9 cellular contexts compared by ENCODE assay signal in genomic region chr7:128879939-128880746, GRCh38. TPM values are rescaled to one million over a fixed set of nuclear protein-coding genes. Genes with fewer than 3 reads are reported as not detected.
A peak's percentile ranks its signal among the peaks of the same experiment; 100 is the strongest.
DNase-seq lines count a peak whose midpoint lies in the region; ATAC-seq and TF ChIP-seq lines count a peak whose summit lies in the region.
"Had no signal": no experiment of that assay in that cellular context is flagged by ENCODE, and none has a peak within 500 bp of the region (broad histone marks: within the 10 kb centered on the region; RNA-seq: fewer than 3 reads in every experiment).

No MANE protein-coding gene starts in this region.

- intact Hi-C loops in HCT116 (cut with micrococcal nuclease): loop anchor here (2.0 to 5.0 kb wide), 3 partner anchors 17 to 408 kb away; partner anchors contain the start of gene ATP6V1F
- intact Hi-C loops in mucosa of descending colon (cut with DNase I, micrococcal nuclease): no loop called here
- intact Hi-C loops in CD4-positive, alpha-beta T cell (cut with DNase I, micrococcal nuclease): loop anchor here in 1 of 2 experiments (5.0 kb wide), 1 partner anchor 88 kb away; the partner anchor contains the start of gene CCDC136

- no peak overlapping the region for H3K4me3 ChIP-seq in HCT116 (replicated peaks in 1 of 2; ENCODE audit: low read depth in 1 of 2, low read length in 2 of 2)
- H3K4me3 ChIP-seq in OCI-LY3 (ENCODE audit: low read length): no peak overlapping the region
- no peak overlapping the region for H3K4me3 ChIP-seq in endodermal cell (ENCODE audit: low read length)
- H3K4me3 ChIP-seq in mucosa of descending colon: no peak overlapping the region

- peaks cover 4% of the 10 kb centered on the region for H3K4me1 Mint-ChIP-seq in endodermal cell
- no peaks in the 10 kb centered on the region for H3K4me1 Mint-ChIP-seq in CD4-positive, alpha-beta T cell (ENCODE audit: low read depth)

- H3K36me3 ChIP-seq in HCT116 (ENCODE audit: control insufficient read depth in 1 of 2, insufficient read depth in 2 of 2, low read length in 2 of 2): no peaks in the 10 kb centered on the region
- H3K36me3 ChIP-seq in OCI-LY3 (replicated peaks; ENCODE audit: low read depth, low read length): no peaks in the 10 kb centered on the region
- H3K36me3 ChIP-seq in endodermal cell (ENCODE audit: control insufficient read depth, insufficient read depth, low read length): no peaks in the 10 kb centered on the region
- H3K36me3 ChIP-seq in mucosa of descending colon (ENCODE audit: low read depth): no peaks in the 10 kb centered on the region

- no peaks in the 10 kb centered on the region for H3K27me3 Mint-ChIP-seq in endodermal cell (ENCODE audit: insufficient read depth)
- H3K27me3 Mint-ChIP-seq in CD4-positive, alpha-beta T cell: no peaks in the 10 kb centered on the region

- peaks cover 1% of the 10 kb centered on the region for H3K36me3 Mint-ChIP-seq in endodermal cell (ENCODE audit: low read depth)
- H3K36me3 Mint-ChIP-seq in CD4-positive, alpha-beta T cell (ENCODE audit: low read depth): no peaks in the 10 kb centered on the region
- H3K36me3 Mint-ChIP-seq: stimulated activated naive B cell treated with anti-CD40 and anti-IgM and Interleukin-4, amounts not matched to agents 10 μg/mL and 1 μg/mL and 100 μg/mL, for 72 hours had no signal

- no TSS peak for BruUV-seq in HCT116 (replicated peaks; lab: Mats Ljungman, UMichigan)

- POLR2A ChIA-PET in HCT116 (lab: Charles Lee): no interaction called here
- POLR2A ChIA-PET in CD4-positive, alpha-beta T cell (lab: Charles Lee): interaction anchor here (1.1 kb wide), 1 partner anchor 17 kb away, joined by 3 read pairs; the partner anchor contains the start of gene ATP6V1F

- TF ChIP-seq CTCF in HCT116 (IDR thresholded peaks at IDR 0.05 in 2 of 3, conservative IDR thresholded peaks at IDR 0.05 in 1 of 3; ENCODE audit: borderline replicate concordance in 1 of 3, insufficient read depth in 1 of 3, low read depth in 2 of 3, low read length in 2 of 3) (peak; percentile 82 to 93 (median 88)), OCI-LY3 (IDR thresholded peaks at IDR 0.05; ENCODE audit: low read depth, low read length) (0 out of 2 replicates have a peak, but pooled peaks have one; percentile 6), endodermal cell (conservative IDR thresholded peaks at IDR 0.05) (peak; percentile 88), mucosa of descending colon (IDR thresholded peaks at IDR 0.05) (peak; percentile 77)
- no peak for TF ChIP-seq CTCF in CD4-positive, alpha-beta T cell (IDR thresholded peaks at IDR 0.05)

- no peak overlapping the region for H3K27ac Mint-ChIP-seq in endodermal cell
- no peak overlapping the region for H3K27ac Mint-ChIP-seq in CD4-positive, alpha-beta T cell

- H3K79me2 ChIP-seq in HCT116 (ENCODE audit: insufficient read depth, low read length): no peaks in the 10 kb centered on the region
- no peaks in the 10 kb centered on the region for H3K79me2 ChIP-seq in OCI-LY3 (ENCODE audit: low read length)

- no peaks in the 10 kb centered on the region for H4K20me1 ChIP-seq in HCT116 (ENCODE audit: insufficient read depth)
- no peaks in the 10 kb centered on the region for H4K20me1 ChIP-seq in OCI-LY3 (ENCODE audit: insufficient read depth, low read length)

- no peaks in the 10 kb centered on the region for H3K9me2 ChIP-seq in HCT116 (ENCODE audit: insufficient read depth)

- DNase-seq in AG20443 (ENCODE audit: low spot score): peak; percentile 94
- DNase-seq in HCT116 (ENCODE audit: low read depth, low spot score): no peak
- DNase-seq in endodermal cell: peak; percentile 94
- peak; percentile 58 to 83 (median 82) for DNase-seq in mucosa of descending colon
- no peak for DNase-seq in CD4-positive, alpha-beta T cell
- DNase-seq in stimulated activated naive CD4-positive, alpha-beta T cell (lab: John Stamatoyannopoulos, UW): no peak
- DNase-seq: stimulated activated naive B cell treated with anti-CD40 and anti-IgM and Interleukin-4, amounts not matched to agents 10 μg/mL and 1 μg/mL and 100 μg/mL, for 72 hours had no signal

- CTCF ChIA-PET in HCT116 (lab: Charles Lee): interaction anchor here (0.6 to 2.5 kb wide), 9 partner anchors 8 to 453 kb away, joined by 3 to 16 read pairs (median 12); partner anchors contain the start of gene ATP6V1F
- CTCF ChIA-PET in CD4-positive, alpha-beta T cell (lab: Charles Lee): interaction anchor here (4.6 kb wide), 1 partner anchor 17 kb away, joined by 45 read pairs; the partner anchor contains the start of gene ATP6V1F

- no peaks in the 10 kb centered on the region for H3K4me1 ChIP-seq in HCT116 (ENCODE audit: control insufficient read depth in 1 of 2, insufficient read depth in 2 of 2, low read length in 2 of 2)
- H3K4me1 ChIP-seq in OCI-LY3 (ENCODE audit: low read length): peaks cover 8% of the 10 kb centered on the region; the same call in 1 of the 2 replicates
- no peaks in the 10 kb centered on the region for H3K4me1 ChIP-seq in endodermal cell (ENCODE audit: control insufficient read depth, insufficient read depth, low read length)
- peaks cover 10% of the 10 kb centered on the region for H3K4me1 ChIP-seq in mucosa of descending colon (ENCODE audit: low read depth)

- no peak for TF ChIP-seq POLR2A in HCT116 (IDR thresholded peaks at IDR 0.05; ENCODE audit: borderline replicate concordance, extremely low read depth, insufficient read depth, insufficient read length)

- 60 to 61% methylated on average over 21 to 31 of the region's 31 CpGs for WGBS in endodermal cell (ENCODE audit: insufficient coverage in 1 of 2, insufficient read length in 1 of 2), 2 experiments

- H2AFZ ChIP-seq in HCT116 (ENCODE audit: low read depth, low read length, poor library complexity, severe bottlenecking) (no peak overlapping the region), OCI-LY3 (ENCODE audit: low read depth, low read length) (no peak overlapping the region)

- H3K27ac ChIP-seq in HCT116 (ENCODE audit: low read depth, low read length) (no peak overlapping the region), OCI-LY3 (ENCODE audit: low read length) (no peak overlapping the region), endodermal cell (ENCODE audit: low read depth, low read length) (no peak overlapping the region)
- no peak overlapping the region for H3K27ac ChIP-seq in CD4-positive, alpha-beta T cell (ENCODE audit: low read depth, low read length)

- H3K9me3 ChIP-seq in HCT116 (ENCODE audit: control insufficient read depth in 1 of 2, insufficient read depth in 1 of 2, low read depth in 1 of 2, low read length in 2 of 2) (no peaks in the 10 kb centered on the region), OCI-LY3 (ENCODE audit: insufficient read depth, low read length) (no peaks in the 10 kb centered on the region), endodermal cell (ENCODE audit: control insufficient read depth, low read length) (no peaks in the 10 kb centered on the region), mucosa of descending colon (no peaks in the 10 kb centered on the region)
- no peaks in the 10 kb centered on the region for H3K9me3 ChIP-seq in CD4-positive, alpha-beta T cell (ENCODE audit: control insufficient read depth, low read length)

- peaks cover 3% of the 10 kb centered on the region for H3K9me3 Mint-ChIP-seq in endodermal cell
- H3K9me3 Mint-ChIP-seq in CD4-positive, alpha-beta T cell: no peaks in the 10 kb centered on the region
- H3K9me3 Mint-ChIP-seq: stimulated activated naive B cell treated with anti-CD40 and anti-IgM and Interleukin-4, amounts not matched to agents 10 μg/mL and 1 μg/mL and 100 μg/mL, for 72 hours had no signal

- H3K4me2 ChIP-seq in HCT116 (ENCODE audit: low read length) (no peak overlapping the region), OCI-LY3 (ENCODE audit: low read length) (no peak overlapping the region)

- TF ChIP-seq RAD21 in HCT116 (IDR thresholded peaks at IDR 0.05; ENCODE audit: low read depth): peak; percentile 99

- H3K4me3 Mint-ChIP-seq in endodermal cell: no peak overlapping the region
- no peak overlapping the region for H3K4me3 Mint-ChIP-seq in CD4-positive, alpha-beta T cell
- H3K4me3 Mint-ChIP-seq: stimulated activated naive B cell treated with anti-CD40 and anti-IgM and Interleukin-4, amounts not matched to agents 10 μg/mL and 1 μg/mL and 100 μg/mL, for 72 hours had no signal

- RAD21 ChIA-PET in HCT116 (lab: Charles Lee; ENCODE audit: low non-redundant PET in 1 of 2, low total read pairs in 2 of 2, uncharacterized antibody in 2 of 2, unreplicated experiment in 2 of 2): interaction anchor here (0.6 to 2.0 kb wide), 5 partner anchors 20 to 272 kb away, joined by 3 to 7 read pairs (median 3); no protein-coding TSS in a partner anchor

- H3K27me3 ChIP-seq in HCT116 (ENCODE audit: insufficient read depth, low read length): no peaks in the 10 kb centered on the region
- no peaks in the 10 kb centered on the region for H3K27me3 ChIP-seq in OCI-LY3 (ENCODE audit: low read depth, low read length)
- no peaks in the 10 kb centered on the region for H3K27me3 ChIP-seq in endodermal cell (ENCODE audit: control insufficient read depth, insufficient read depth, low read length, poor library complexity, severe bottlenecking)
- H3K27me3 ChIP-seq in CD4-positive, alpha-beta T cell (ENCODE audit: control insufficient read depth, insufficient read depth, low read length): no peaks in the 10 kb centered on the region

- no peak overlapping the region for H3K9ac ChIP-seq in HCT116 (ENCODE audit: low read length)
- H3K9ac ChIP-seq in OCI-LY3 (ENCODE audit: low read length): no peak overlapping the region
- H3K9ac ChIP-seq in endodermal cell (ENCODE audit: extremely low read depth, low read length, poor library complexity, severe bottlenecking): no peak overlapping the region

- peak; percentile 92 for ATAC-seq in HCT116
- ATAC-seq in mucosa of descending colon: peak; percentile 79
- ATAC-seq in GM21423 (IDR thresholded peaks at IDR 0.05; ENCODE audit: unreplicated experiment): no peak
- ATAC-seq in CD4-positive, alpha-beta T cell (ENCODE audit: poor library complexity): no peak

RNA-seq across cellular contexts. Expression of gene ATP6V1F, which starts 17.5 kb away (rescaled TPM):
- total RNA-seq in HCT116 (2021; ENCODE audit: unreplicated experiment): 149 TPM
- polyA plus RNA-seq in HCT116 (2012): 223 and 261 TPM in 2 replicates
- total RNA-seq in endodermal cell: 100 to 1,000 TPM; 122 to 157 TPM
- polyA plus RNA-seq in endodermal cell (2013, experiment 1 of 2): 128 TPM
- polyA plus RNA-seq in endodermal cell (2013, experiment 2 of 2): 128 TPM
- total RNA-seq in mucosa of descending colon: 10 to 100 TPM; 55.6 to 85.5 (median 82.4) TPM
- total RNA-seq in CD4-positive, alpha-beta T cell: 10 to 100 TPM; 49.6 to 54.3 TPM

RNA-seq across cellular contexts. Expression of gene KCP, which starts 30.4 kb away (rescaled TPM):
- total RNA-seq in HCT116 (2021; ENCODE audit: unreplicated experiment) (1.6 TPM), endodermal cell (10 to 100 TPM; 21.1 to 33.3 TPM), mucosa of descending colon (1 to 10 TPM in 2 of 3 donors, under 1 TPM in 1; 0.47 to 1.7 (median 1.4) TPM)
- polyA plus RNA-seq in HCT116 (2012): 0.79 and 1.2 TPM in 2 replicates
- 8.3 TPM for polyA plus RNA-seq in endodermal cell (2013, experiment 1 of 2)
- polyA plus RNA-seq in endodermal cell (2013, experiment 2 of 2): 6.5 TPM
- under 1 TPM in 1 of 2 experiments, not detected in 1; 0.11 TPM for total RNA-seq in CD4-positive, alpha-beta T cell

RNA-seq across cellular contexts. Expression of gene FLNC, which starts 49.9 kb away (rescaled TPM):
- total RNA-seq in HCT116 (2021; ENCODE audit: unreplicated experiment): 42.8 TPM
- polyA plus RNA-seq in HCT116 (2012): 38.4 and 60.1 TPM in 2 replicates
- 10 to 100 TPM in 1 of 2 donors, 1 to 10 TPM in 1; 6.6 to 11.5 TPM for total RNA-seq in endodermal cell
- polyA plus RNA-seq in endodermal cell (2013, experiment 1 of 2): 25.3 TPM
- polyA plus RNA-seq in endodermal cell (2013, experiment 2 of 2): 28.7 TPM
- total RNA-seq in mucosa of descending colon: 100 to 1,000 TPM in 1 of 3 donors, 10 to 100 TPM in 1, 1 to 10 TPM in 1; 6.9 to 267 (median 15.0) TPM
- under 1 TPM; 0.06 to 0.08 TPM for total RNA-seq in CD4-positive, alpha-beta T cell

RNA-seq across cellular contexts. Expression of gene IRF5, which starts 57.6 kb away (rescaled TPM):
- total RNA-seq in HCT116 (2021; ENCODE audit: unreplicated experiment) (16.5 TPM), endodermal cell (under 1 TPM; 0.31 to 0.53 TPM), mucosa of descending colon (10 to 100 TPM in 1 of 3 donors, 1 to 10 TPM in 2; 6.9 to 10.1 (median 9.0) TPM)
- 13.0 and 13.4 TPM in 2 replicates for polyA plus RNA-seq in HCT116 (2012)
- 0.14 TPM for polyA plus RNA-seq in endodermal cell (2013, experiment 1 of 2)
- 0.17 TPM for polyA plus RNA-seq in endodermal cell (2013, experiment 2 of 2)
- total RNA-seq in CD4-positive, alpha-beta T cell: 1 to 10 TPM; 1.7 to 1.8 TPM

Comparison
In these comparisons a context has a peak if more than half of its experiments do, and no peak if none do; other contexts are left out.
1. DNase-seq: peak in AG20443 (single experiment), endodermal cell (single experiment) and mucosa of descending colon (3 of 3); none in HCT116 (single experiment), CD4-positive, alpha-beta T cell (0 of 10) and stimulated activated naive CD4-positive, alpha-beta T cell (0 of 6).
2. ATAC-seq: peak in HCT116 (single experiment) and mucosa of descending colon (single experiment); none in GM21423 (single experiment) and CD4-positive, alpha-beta T cell (single experiment).
3. RNA of gene FLNC, which starts 49.9 kb away (total RNA-seq): 42.8 TPM in HCT116 (single experiment), 6.9 to 267 TPM in mucosa of descending colon and 6.6 to 11.5 TPM in endodermal cell; 0.06 to 0.08 TPM in CD4-positive, alpha-beta T cell; every median in the first group is over 4 times any median in the second.